23 cellular contexts compared by ENCODE assay signal in the genomic region with DNA sequence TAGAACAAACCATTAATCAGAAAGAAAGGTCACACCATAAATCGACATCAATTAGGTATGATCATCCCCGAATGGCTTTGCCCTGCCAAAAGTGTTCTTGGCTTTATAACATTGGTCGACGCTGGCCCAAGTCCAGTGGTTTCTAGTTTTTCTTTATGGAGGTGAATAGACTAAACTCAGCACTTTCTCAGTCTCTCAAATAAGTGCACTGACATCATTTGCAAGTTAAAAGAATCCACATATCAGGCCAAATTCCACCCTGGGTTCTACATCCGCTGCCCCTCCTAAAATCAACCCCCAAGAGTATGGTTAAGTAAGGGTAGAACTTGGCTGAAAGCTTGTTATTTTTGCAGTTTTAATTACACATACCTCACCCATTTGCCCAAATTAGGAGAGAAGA.
DNase-seq lines count a peak whose midpoint lies in the region; ATAC-seq and TF ChIP-seq lines count a peak whose summit lies in the region.
"Had no signal": no experiment of that assay in that cellular context is flagged by ENCODE, and none has a peak within 500 bp of the region (broad histone marks: within the 10 kb centered on the region; RNA-seq: fewer than 3 reads in every experiment).

No MANE protein-coding gene starts in this region.

- H3K4me1 ChIP-seq in SK-N-SH (ENCODE audit: control insufficient read depth in 1 of 2, insufficient read depth in 2 of 2, low read depth in 1 of 2, low read length in 1 of 2) (no peaks in the 10 kb centered on the region), thoracic aorta (ENCODE audit: control insufficient read depth in 1 of 2, low read depth in 2 of 2) (peaks cover 0 to 22% of the 10 kb centered on the region in 2 donors)
- H3K4me1 ChIP-seq: Caco-2 had no signal

- H2AFZ ChIP-seq in SK-N-SH (ENCODE audit: low read depth) = no peak overlapping the region
- H2AFZ ChIP-seq: GM23338 had no signal

- H3K27ac Mint-ChIP-seq in activated naive CD8-positive, alpha-beta T cell treated with anti-CD3 and anti-CD28 coated beads for 36 hours = no peak overlapping the region
- H3K27ac Mint-ChIP-seq: B cell; CD4-positive, CD25-positive, alpha-beta regulatory T cell; CD8-positive, alpha-beta T cell; GM23338; H9 had no signal

- H3K9me3 ChIP-seq in SK-N-SH (no peaks in the 10 kb centered on the region), thoracic aorta (no peaks in the 10 kb centered on the region)
- H3K9me3 ChIP-seq: BLaER1, Caco-2 had no signal

- no peak for TF ChIP-seq EP300 in SK-N-SH (IDR thresholded peaks at IDR 0.05; ENCODE audit: borderline replicate concordance in 1 of 2, low read depth in 1 of 2, low read length in 1 of 2)

- DNase-seq in SK-N-SH (no peak), NCI-H446 treated with DMSO at 0.1 percent for 48 hours (lab: John Stamatoyannopoulos, UW) (peak; percentile 61), astrocyte of the hippocampus (ENCODE audit: low read depth, low spot score) (peak; percentile 83), thoracic aorta (ENCODE audit: low spot score) (no peak), amniotic stem cell (lab: John Stamatoyannopoulos, UW) (no peak)
- no peak for DNase-seq in activated naive CD8-positive, alpha-beta T cell treated with anti-CD3 and anti-CD28 coated beads for 36 hours
- DNase-seq: Caco-2; CD4-positive, CD25-positive, alpha-beta regulatory T cell; CD8-positive, alpha-beta T cell; DMS153; DND-41; EL; GDM1; H9 had no signal

- POLR2A ChIA-PET in SK-N-SH (lab: Yijun Ruan, JAX) = no interaction called here

- TF ChIP-seq CTCF in SK-N-SH (IDR thresholded peaks at IDR 0.05) (no peak), thoracic aorta (IDR thresholded peaks at IDR 0.05) (no peak)

- H3K36me3 ChIP-seq in SK-N-SH (replicated peaks in 1 of 2; ENCODE audit: control insufficient read depth in 1 of 2, insufficient read depth in 2 of 2, low read length in 1 of 2) (no peaks in the 10 kb centered on the region), thoracic aorta (no peaks in the 10 kb centered on the region)
- H3K36me3 ChIP-seq: BLaER1 had no signal

- WGBS in SK-N-SH (ENCODE audit: low lambda C conversion rate) = 50% methylated on average over 5 of the region's 5 CpGs

- CTCF ChIA-PET in SK-N-SH (lab: Yijun Ruan, JAX) = no interaction called here

- H3K36me3 Mint-ChIP-seq in activated naive CD8-positive, alpha-beta T cell treated with anti-CD3 and anti-CD28 coated beads for 36 hours = no peaks in the 10 kb centered on the region
- H3K36me3 Mint-ChIP-seq: CD4-positive, CD25-positive, alpha-beta regulatory T cell; CD8-positive, alpha-beta T cell had no signal

- H3K9me3 Mint-ChIP-seq in activated naive CD8-positive, alpha-beta T cell treated with anti-CD3 and anti-CD28 coated beads for 36 hours = no peaks in the 10 kb centered on the region
- H3K9me3 Mint-ChIP-seq: GM23338 had no signal

- H3K4me3 Mint-ChIP-seq in activated naive CD8-positive, alpha-beta T cell treated with anti-CD3 and anti-CD28 coated beads for 36 hours = no peak overlapping the region
- H3K4me3 Mint-ChIP-seq: B cell; CD4-positive, CD25-positive, alpha-beta regulatory T cell; CD8-positive, alpha-beta T cell; GM23338; H9 had no signal

- H3K27ac ChIP-seq in SK-N-SH (ENCODE audit: low read depth in 2 of 2, low read length in 1 of 2) (no peak overlapping the region), thoracic aorta (peak overlapping the region in 1 of 2 donors; percentile 34)
- H3K27ac ChIP-seq: 22Rv1, BLaER1, C4-2B had no signal

- no peaks in the 10 kb centered on the region for H4K20me1 ChIP-seq in SK-N-SH (ENCODE audit: insufficient read depth)
- H4K20me1 ChIP-seq: BLaER1 had no signal

- no peak for TF ChIP-seq RAD21 in SK-N-SH (IDR thresholded peaks at IDR 0.05; ENCODE audit: low read length)

- no peaks in the 10 kb centered on the region for H3K4me1 Mint-ChIP-seq in activated naive CD8-positive, alpha-beta T cell treated with anti-CD3 and anti-CD28 coated beads for 36 hours
- H3K4me1 Mint-ChIP-seq: B cell; CD4-positive, CD25-positive, alpha-beta regulatory T cell had no signal

- H3K27me3 Mint-ChIP-seq in activated naive CD8-positive, alpha-beta T cell treated with anti-CD3 and anti-CD28 coated beads for 36 hours = peaks cover 4% of the 10 kb centered on the region
- H3K27me3 Mint-ChIP-seq: CD4-positive, CD25-positive, alpha-beta regulatory T cell had no signal

- H3K4me2 ChIP-seq in SK-N-SH = no peak overlapping the region
- H3K4me2 ChIP-seq: BLaER1, GM23338 had no signal

- no peaks in the 10 kb centered on the region for H3K27me3 ChIP-seq in SK-N-SH (ENCODE audit: insufficient read depth)
- H3K27me3 ChIP-seq in thoracic aorta (replicated peaks; ENCODE audit: insufficient read depth) = no peaks in the 10 kb centered on the region
- H3K27me3 ChIP-seq: BLaER1 had no signal

- H3K79me2 ChIP-seq in SK-N-SH (ENCODE audit: insufficient read depth) = no peaks in the 10 kb centered on the region

- H3K9ac ChIP-seq in SK-N-SH = no peak overlapping the region
- H3K9ac ChIP-seq: BLaER1 had no signal

- ATAC-seq in SK-N-SH treated with all-trans-retinoic acid at 6 μM for 48 hours (peak; percentile 40; the same call in 2 of the 3 replicates), thoracic aorta (ENCODE audit: insufficient number of reproducible peaks, low FRiP score, low read depth) (peak; percentile 45), HG03175 (IDR thresholded peaks at IDR 0.05; ENCODE audit: unreplicated experiment) (no peak)
- ATAC-seq: CD8-positive, alpha-beta T cell; GM12878; GM23338; HCT116 had no signal

- no peaks in the 10 kb centered on the region for H3F3A ChIP-seq in SK-N-SH (replicated peaks; ENCODE audit: insufficient read depth)

- H3K4me3 ChIP-seq in SK-N-SH (ENCODE audit: low read depth in 2 of 2, low read length in 1 of 2) (no peak overlapping the region), thoracic aorta (no peak overlapping the region)
- H3K4me3 ChIP-seq: BLaER1, GM12878, GM23338 had no signal

- H3K9me2 ChIP-seq in SK-N-SH = no peaks in the 10 kb centered on the region

TF ChIP-seq in SK-N-SH treated with all-trans-retinoic acid at 6 μM for 48 hours, 23 proteins besides CTCF, POLR2A, EP300 and RAD21:
- TF ChIP-seq POU6F1 (CRISPR knock-in tag; IDR thresholded peaks at IDR 0.05; ENCODE audit: borderline replicate concordance, low read depth) (no peak), ZC3H10 (CRISPR knock-in tag; IDR thresholded peaks at IDR 0.05) (no peak), TOX (CRISPR knock-in tag; IDR thresholded peaks at IDR 0.05; ENCODE audit: borderline replicate concordance) (no peak)

TF ChIP-seq in SK-N-SH, 30 proteins besides CTCF, POLR2A, EP300 and RAD21:
- TF ChIP-seq YY1 (IDR thresholded peaks at IDR 0.05; ENCODE audit: low read depth) (no peak), TEAD4 (IDR thresholded peaks at IDR 0.05; ENCODE audit: borderline replicate concordance, insufficient read depth) (no peak), SMC3 (IDR thresholded peaks at IDR 0.05; ENCODE audit: low read depth, low read length) (no peak), TAF1 (IDR thresholded peaks at IDR 0.05; ENCODE audit: borderline replicate concordance, low read depth, low read length) (no peak), TCF12 (IDR thresholded peaks at IDR 0.05) (no peak), CHD2 (IDR thresholded peaks at IDR 0.05; ENCODE audit: low read length, partially characterized antibody) (no peak), IRF3 (IDR thresholded peaks at IDR 0.05; ENCODE audit: low read depth, low read length) (no peak)
- TF ChIP-seq, protein P1, sequence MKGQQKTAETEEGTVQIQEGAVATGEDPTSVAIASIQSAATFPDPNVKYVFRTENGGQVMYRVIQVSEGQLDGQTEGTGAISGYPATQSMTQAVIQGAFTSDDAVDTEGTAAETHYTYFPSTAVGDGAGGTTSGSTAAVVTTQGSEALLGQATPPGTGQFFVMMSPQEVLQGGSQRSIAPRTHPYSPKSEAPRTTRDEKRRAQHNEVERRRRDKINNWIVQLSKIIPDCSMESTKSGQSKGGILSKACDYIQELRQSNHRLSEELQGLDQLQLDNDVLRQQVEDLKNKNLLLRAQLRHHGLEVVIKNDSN (IDR thresholded peaks at IDR 0.05; ENCODE audit: borderline replicate concordance, low read depth) = no peak

Comparison
In these comparisons a context has a peak if more than half of its experiments do, and no peak if none do; other contexts are left out.
1. DNase-seq: peak in NCI-H446 treated with DMSO at 0.1 percent for 48 hours (single experiment) and astrocyte of the hippocampus (single experiment); none in SK-N-SH (single experiment), thoracic aorta (single experiment), activated naive CD8-positive, alpha-beta T cell treated with anti-CD3 and anti-CD28 coated beads for 36 hours (single experiment) and amniotic stem cell (single experiment).